Comparison of ENCODE assay signal across 9 cellular contexts in genomic region chr19:56637976-56638555, GRCh38. TPM values are rescaled to one million over a fixed set of nuclear protein-coding genes. Genes with fewer than 3 reads are reported as not detected.
DNase-seq lines count a peak whose midpoint lies in the region; TF ChIP-seq lines count a peak whose summit lies in the region.
"Had no signal": no experiment of that assay in that cellular context is flagged by ENCODE, and none has a peak within 500 bp of the region (broad histone marks: within the 10 kb centered on the region; RNA-seq: fewer than 3 reads in every experiment).

No MANE protein-coding gene starts in this region.

- H3K4me3 Mint-ChIP-seq in endothelial cell (ENCODE audit: unreplicated experiment) = no peak overlapping the region
- H3K4me3 Mint-ChIP-seq: nephron had no signal

- POLR2A ChIA-PET in HEK293T (lab: Yijun Ruan, JAX) = no interaction called here

- DNase-seq in HEK293T (ENCODE audit: extremely low spot score) (peak; percentile 53), SK-N-DZ (ENCODE audit: low spot score) (peak; percentile 34), endothelial cell (ENCODE audit: low spot score) (peak; percentile 37), medulla oblongata (ENCODE audit: extremely low spot score) (peak; percentile 78), superior temporal gyrus (ENCODE audit: extremely low spot score) (peak; percentile 75), NCI-H69 (lab: John Stamatoyannopoulos, UW) (no peak), 8988T (no peak)
- no peak for DNase-seq in stimulated activated naive CD4-positive, alpha-beta T cell treated with Interleukin-2 at 50 U/mL for 16 hours (lab: John Stamatoyannopoulos, UW)

- H3K9me3 Mint-ChIP-seq in endothelial cell (ENCODE audit: unreplicated experiment) = peaks cover 27% of the 10 kb centered on the region

- TF ChIP-seq CTCF in endothelial cell (IDR thresholded peaks at IDR 0.05; ENCODE audit: unreplicated experiment) = no peak

- no peak overlapping the region for H3K27ac Mint-ChIP-seq in endothelial cell (ENCODE audit: unreplicated experiment)
- H3K27ac Mint-ChIP-seq: nephron had no signal

- peaks cover 5% of the 10 kb centered on the region for H3K27me3 Mint-ChIP-seq in endothelial cell (ENCODE audit: unreplicated experiment)

- no peaks in the 10 kb centered on the region for H3K4me1 Mint-ChIP-seq in endothelial cell (ENCODE audit: unreplicated experiment)
- H3K4me1 Mint-ChIP-seq: nephron had no signal

- CTCF ChIA-PET in HEK293T (lab: Yijun Ruan, JAX) = no interaction called here

- peaks cover 16% of the 10 kb centered on the region for H3K36me3 Mint-ChIP-seq in endothelial cell (ENCODE audit: low read depth, unreplicated experiment)

TF ChIP-seq in HEK293T, 16 proteins besides CTCF, POLR2A, EP300 and RAD21:
- no peak for TF ChIP-seq FOXA1 (IDR thresholded peaks at IDR 0.05)
- no peak for TF ChIP-seq L3MBTL2 (conservative IDR thresholded peaks at IDR 0.05)
- no peak for TF ChIP-seq SUZ12 (IDR thresholded peaks at IDR 0.05)
- TF ChIP-seq ZNF384 (IDR thresholded peaks at IDR 0.05) = no peak

RNA-seq across cellular contexts. Expression of gene SMIM17, which starts 4.9 kb away (rescaled TPM):
- 1.7 TPM in 2 replicates for polyA plus RNA-seq in SK-N-DZ (2014; cell fraction: cytosol; rRNA removed)
- 0.45 and 2.7 TPM in 2 replicates for polyA plus RNA-seq in SK-N-DZ (2014; cell fraction: nucleus; rRNA removed)
- 0.54 TPM for total RNA-seq in endothelial cell (ENCODE audit: unreplicated experiment)

RNA-seq across cellular contexts. Expression of gene ZNF835, which starts 33.5 kb away (rescaled TPM):
- polyA plus RNA-seq in SK-N-DZ (2014; cell fraction: cytosol; rRNA removed) = 1.5 and 5.9 TPM in 2 replicates
- polyA plus RNA-seq in SK-N-DZ (2014; cell fraction: nucleus; rRNA removed) = 0.70 and 1.1 TPM in 2 replicates
- total RNA-seq in endothelial cell (ENCODE audit: unreplicated experiment) = not detected

RNA-seq across cellular contexts. Expression of gene ZNF71, which starts 43.0 kb away (rescaled TPM):
- 10.0 and 10.5 TPM in 2 replicates for polyA plus RNA-seq in SK-N-DZ (2014; cell fraction: cytosol; rRNA removed)
- 7.3 and 8.4 TPM in 2 replicates for polyA plus RNA-seq in SK-N-DZ (2014; cell fraction: nucleus; rRNA removed)
- 29.6 TPM for total RNA-seq in endothelial cell (ENCODE audit: unreplicated experiment)

Comparison
In these comparisons a context has a peak if more than half of its experiments do, and no peak if none do; other contexts are left out.
1. DNase-seq: peak in HEK293T (single experiment), SK-N-DZ (single experiment), endothelial cell (single experiment), medulla oblongata (single experiment) and superior temporal gyrus (single experiment); none in NCI-H69 (single experiment), stimulated activated naive CD4-positive, alpha-beta T cell treated with Interleukin-2 at 50 U/mL for 16 hours (single experiment) and 8988T (single experiment).